In genomic region chr2:230724957-230725356, GRCh38 we compare ENCODE assay signal across 6 cellular contexts. TPM values are rescaled to one million over a fixed set of nuclear protein-coding genes. Genes with fewer than 3 reads are reported as not detected.
DNase-seq lines count a peak whose midpoint lies in the region; ATAC-seq, FAIRE-seq and TF ChIP-seq lines count a peak whose summit lies in the region.
"Not testable (repeated sequence)": the region's sequence is repeated elsewhere in the genome, so short reads cannot be mapped to it uniquely, and the experiment has no call there.

No MANE protein-coding gene starts in this region.

- CTCF ChIA-PET in Panc1 (lab: Charles Lee); K562 (lab: Yijun Ruan, JAX; ENCODE audit: low intra/inter-chr PET ratio); HepG2 (lab: Yijun Ruan, JAX; ENCODE audit: low intra/inter-chr PET ratio, low total read pairs): not testable (repeated sequence)

- WGBS in K562 (ENCODE audit: insufficient coverage, low coverage, missing lambda C conversion rate) = 98% methylated on average over 5 of the region's 14 CpGs
- 98% methylated on average over 14 of the region's 14 CpGs for WGBS in HepG2 (ENCODE audit: low lambda C conversion rate)

- H3K9me3 Mint-ChIP-seq in CD4-positive, CD25-positive, alpha-beta regulatory T cell; activated T-cell treated with anti-CD3 and anti-CD28 coated beads, Interleukin-2, amount 50 U/mL, for 24 hours: not testable (repeated sequence)

- H3K4me2 ChIP-seq in K562 (ENCODE audit: insufficient read depth, low read length); HepG2 (ENCODE audit: low read depth, low read length): not testable (repeated sequence)

- peak overlapping the region in 1 of 4 donors; percentile 11 for H3K4me3 Mint-ChIP-seq in CD4-positive, CD25-positive, alpha-beta regulatory T cell
- not testable (repeated sequence) for H3K4me3 Mint-ChIP-seq in activated T-cell treated with anti-CD3 and anti-CD28 coated beads, Interleukin-2, amount 50 U/mL, for 24 hours

- TF ChIP-seq CTCF in Panc1 (IDR thresholded peaks at IDR 0.05); K562 (IDR thresholded peaks at IDR 0.05 in 2 of 3, conservative IDR thresholded peaks at IDR 0.05 in 1 of 3; ENCODE audit: insufficient read depth in 2 of 3, low read depth in 1 of 3, low read length in 3 of 3); HepG2 (CRISPR knock-in tag; IDR thresholded peaks at IDR 0.05): not testable (repeated sequence)

- H3K9me1 ChIP-seq in K562 (ENCODE audit: control insufficient read depth, insufficient read depth, low read length) = not testable (repeated sequence)

- not testable (repeated sequence) for H3K9ac ChIP-seq in K562 (ENCODE audit: insufficient read depth in 1 of 2, low read depth in 2 of 2, low read length in 2 of 2); HepG2 (ENCODE audit: insufficient read depth, low read depth, low read length)

- H3K27ac ChIP-seq in CD4-positive, CD25-positive, alpha-beta regulatory T cell (ENCODE audit: insufficient read depth, low read length, poor library complexity, severe bottlenecking); Panc1 (ENCODE audit: low read length); K562 (ENCODE audit: extremely low read depth, low read depth, low read length); HepG2 (ENCODE audit: extremely low read length, insufficient read depth, low read length): not testable (repeated sequence)

- not testable (repeated sequence) for TF ChIP-seq EP300 in K562 (IDR thresholded peaks at IDR 0.05; ENCODE audit: low read length); HepG2 (IDR thresholded peaks at IDR 0.05; ENCODE audit: low read depth in 2 of 2, low read length in 2 of 2); HepG2 (CRISPR knock-in tag; IDR thresholded peaks at IDR 0.05; ENCODE audit: borderline replicate concordance)

- not testable (repeated sequence) for ATAC-seq in CD4-positive, CD25-positive, alpha-beta regulatory T cell (ENCODE audit: low read depth in 2 of 2); HepG2
- peak; percentile 42; the same call in 1 of the 2 replicates for ATAC-seq in Panc1
- peak; percentile 33; the same call in 2 of the 3 replicates for ATAC-seq in K562

- not testable (repeated sequence) for H4K20me1 ChIP-seq in K562 (replicated peaks; ENCODE audit: control insufficient read depth, insufficient read depth, low read length); HepG2 (ENCODE audit: insufficient read depth, low read length)

- H3K27me3 ChIP-seq in CD4-positive, CD25-positive, alpha-beta regulatory T cell (ENCODE audit: control insufficient read depth, insufficient read depth, low read length); Panc1 (ENCODE audit: control insufficient read depth, insufficient read depth, low read length); K562 (ENCODE audit: control insufficient read depth in 2 of 2, insufficient read depth in 2 of 2, low read length in 2 of 2); HepG2 (ENCODE audit: control insufficient read depth in 1 of 2, insufficient read depth in 2 of 2, low read length in 2 of 2): not testable (repeated sequence)

- H3K4me1 Mint-ChIP-seq in CD4-positive, CD25-positive, alpha-beta regulatory T cell = peaks cover 40 to 76% (median 52%) of the 10 kb centered on the region in 4 donors
- peaks cover 73% of the 10 kb centered on the region for H3K4me1 Mint-ChIP-seq in activated T-cell treated with anti-CD3 and anti-CD28 coated beads, Interleukin-2, amount 50 U/mL, for 24 hours (ENCODE audit: low read depth)

- not testable (repeated sequence) for DNase-seq in CD4-positive, CD25-positive, alpha-beta regulatory T cell; GM12891 (ENCODE audit: insufficient read length, low spot score); Panc1 (ENCODE audit: low read depth, low spot score); activated T-cell treated with anti-CD3 and anti-CD28 coated beads, Interleukin-2, amount 50 U/mL, for 24 hours; K562 (ENCODE audit: extremely low read depth in 1 of 4, low spot score in 3 of 4); HepG2 (ENCODE audit: low spot score)

- H3K36me3 Mint-ChIP-seq in CD4-positive, CD25-positive, alpha-beta regulatory T cell = peaks cover 25% of the 10 kb centered on the region
- H3K36me3 Mint-ChIP-seq in activated T-cell treated with anti-CD3 and anti-CD28 coated beads, Interleukin-2, amount 50 U/mL, for 24 hours (ENCODE audit: low read depth) = peaks cover 74% of the 10 kb centered on the region

- not testable (repeated sequence) for BruUV-seq in Panc1 (replicated peaks; lab: Mats Ljungman, UMichigan)
- TSS peak; percentile 9 for BruUV-seq in K562 (replicated peaks; lab: Mats Ljungman, UMichigan)
- TSS peak; percentile 27 for BruUV-seq in HepG2 (replicated peaks; lab: Mats Ljungman, UMichigan)

- FAIRE-seq in GM12891 (lab: Jason Lieb, UNC) = peak; percentile 50
- FAIRE-seq in K562 (lab: Jason Lieb, UNC); HepG2 (lab: Jason Lieb, UNC): not testable (repeated sequence)

- not testable (repeated sequence) for TF ChIP-seq POLR2A in GM12891 (IDR thresholded peaks at IDR 0.05; ENCODE audit: low read depth, low read length); K562 (conservative IDR thresholded peaks at IDR 0.05); HepG2 (IDR thresholded peaks at IDR 0.05; ENCODE audit: insufficient read depth in 1 of 2, low read depth in 2 of 2, low read length in 2 of 2)

- not testable (repeated sequence) for H3K9me3 ChIP-seq in CD4-positive, CD25-positive, alpha-beta regulatory T cell (ENCODE audit: control insufficient read depth in 2 of 2, low read length in 2 of 2); Panc1 (ENCODE audit: control insufficient read depth, insufficient read depth, low read depth, low read length); K562 (replicated peaks; ENCODE audit: control insufficient read depth, insufficient read depth, low read depth, low read length); HepG2 (ENCODE audit: low read length)

- TF ChIP-seq RAD21 in K562 (CRISPR knock-in tag; conservative IDR thresholded peaks at IDR 0.05 in 1 of 2, IDR thresholded peaks at IDR 0.05 in 1 of 2); HepG2 (CRISPR knock-in tag; IDR thresholded peaks at IDR 0.05): not testable (repeated sequence)

- peaks cover 66% of the 10 kb centered on the region for H3K4me1 ChIP-seq in CD4-positive, CD25-positive, alpha-beta regulatory T cell (ENCODE audit: control insufficient read depth, insufficient read depth, low read length, poor library complexity, severe bottlenecking)
- not testable (repeated sequence) for H3K4me1 ChIP-seq in Panc1 (ENCODE audit: control insufficient read depth, insufficient read depth, low read length); K562 (replicated peaks in 1 of 2; ENCODE audit: control insufficient read depth in 2 of 2, insufficient read depth in 2 of 2, low read length in 2 of 2); HepG2 (ENCODE audit: insufficient read depth, low read length)

- H2AFZ ChIP-seq in K562 (ENCODE audit: low read depth, low read length); HepG2 (ENCODE audit: low read length): not testable (repeated sequence)

- POLR2A ChIA-PET in Panc1 (lab: Charles Lee); HepG2 (lab: Yijun Ruan, JAX): not testable (repeated sequence)
- POLR2A ChIA-PET in K562 (lab: Yijun Ruan, JAX) = interaction anchor here (1.2 to 1.3 kb wide), 2 partner anchors 11 to 42 kb away, joined by 3 to 5 read pairs; no protein-coding TSS in a partner anchor

- H3K4me3 ChIP-seq in CD4-positive, CD25-positive, alpha-beta regulatory T cell (ENCODE audit: low read depth, low read length); Panc1 (ENCODE audit: low read depth in 2 of 2, low read length in 2 of 2); K562; HepG2 (replicated peaks in 1 of 3; ENCODE audit: insufficient read depth in 1 of 3, low read depth in 2 of 3, low read length in 3 of 3): not testable (repeated sequence)

- not testable (repeated sequence) for H3K36me3 ChIP-seq in CD4-positive, CD25-positive, alpha-beta regulatory T cell (ENCODE audit: control insufficient read depth, insufficient read depth, low read length); Panc1 (ENCODE audit: control insufficient read depth, insufficient read depth, low read length); HepG2 (replicated peaks in 1 of 2; ENCODE audit: control insufficient read depth in 1 of 2, insufficient read depth in 2 of 2, low read length in 2 of 2)
- H3K36me3 ChIP-seq in K562 (ENCODE audit: control insufficient read depth, insufficient read depth, low read length) = peaks cover 59% of the 10 kb centered on the region

- H3K27ac Mint-ChIP-seq in CD4-positive, CD25-positive, alpha-beta regulatory T cell = peak overlapping the region in 2 of 3 donors; percentile 74 to 87
- peak overlapping the region; percentile 4 for H3K27ac Mint-ChIP-seq in activated T-cell treated with anti-CD3 and anti-CD28 coated beads, Interleukin-2, amount 50 U/mL, for 24 hours

- in situ Hi-C loops in Panc1 (cut with HindIII; ENCODE audit: low pct_unique_long_range_greater_than_20kb, low sequenced_read_pairs); K562 (cut with MboI); HepG2 (cut with HindIII; ENCODE audit: extremely low pct_ligation_motif_present, low pct_unique_long_range_greater_than_20kb): not testable (repeated sequence)

- intact Hi-C loops in Panc1 (cut with micrococcal nuclease; ENCODE audit: unreplicated experiment); K562 (cut with micrococcal nuclease); HepG2 (cut with micrococcal nuclease; ENCODE audit: unreplicated experiment): not testable (repeated sequence)

- H3K79me2 ChIP-seq in K562 (ENCODE audit: control insufficient read depth, insufficient read depth, low read length) (peaks cover 93% of the 10 kb centered on the region), HepG2 (ENCODE audit: insufficient read depth, low read length) (peaks cover 23% of the 10 kb centered on the region)

- not testable (repeated sequence) for H3K27me3 Mint-ChIP-seq in CD4-positive, CD25-positive, alpha-beta regulatory T cell; activated T-cell treated with anti-CD3 and anti-CD28 coated beads, Interleukin-2, amount 50 U/mL, for 24 hours

RNA-seq across cellular contexts. Expression of gene CAB39, which starts 12.3 kb away (rescaled TPM):
- total RNA-seq in CD4-positive, CD25-positive, alpha-beta regulatory T cell = 114 TPM
- 10 to 100 TPM; 64.3 to 88.4 (median 78.3) TPM for polyA plus RNA-seq in CD4-positive, CD25-positive, alpha-beta regulatory T cell
- 40.5 TPM for polyA plus RNA-seq in GM12891 (2012; ENCODE audit: low read depth, missing spikeins)
- total RNA-seq in Panc1 (2021; ENCODE audit: unreplicated experiment) (39.9 TPM), K562 (2014; rRNA removed) (48.3 and 52.6 TPM in 2 replicates), K562 (2014; rRNA removed; fragmentation: Illumina TruSeq; extraction: Trizol) (70.6 and 78.4 TPM in 2 replicates), K562 (2015; rRNA removed; fragmentation: Illumina TruSeq; extraction: Trizol) (91.8 and 94.4 TPM in 2 replicates), K562 (2021) (70.4 and 74.7 TPM in 2 replicates), HepG2 (2016; rRNA removed; fragmentation: Illumina TruSeq; extraction: Trizol) (45.3 and 59.5 TPM in 2 replicates)
- polyA plus RNA-seq in Panc1 (2012; ENCODE audit: insufficient read length) = 24.9 TPM
- total RNA-seq in K562 (2011; cell fraction: chromatin; rRNA removed; ENCODE audit: low replicate concordance) = 40.4 and 84.2 TPM in 2 replicates
- total RNA-seq in K562 (2011; cell fraction: nucleolus; rRNA removed) = 26.8 and 29.9 TPM in 2 replicates
- total RNA-seq in K562 (2011; cell fraction: nucleoplasm; rRNA removed) = 50.8 and 86.8 TPM in 2 replicates
- polyA plus RNA-seq in K562 (2011; rRNA removed) (62.8 and 85.9 TPM in 2 replicates), K562 (2014; fragmentation: Illumina TruSeq; extraction: Trizol) (66.0 and 70.1 TPM in 2 replicates), K562 (2014; fragmentation: Nextera tagmentation; extraction: Ambion mirVana) (10 to 100 TPM; 27.2 to 37.4 TPM), K562 (2014; rRNA removed) (51.8 and 52.8 TPM in 2 replicates), HepG2 (2011; rRNA removed) (18.8 and 19.3 TPM in 2 replicates)
- 21.4 and 31.9 TPM in 2 replicates for polyA plus RNA-seq in K562 (2011; cell fraction: cytosol; rRNA removed)
- 30.5 and 39.5 TPM in 2 replicates for polyA plus RNA-seq in K562 (2011; cell fraction: nucleus; rRNA removed)
- 51.1 and 51.6 TPM in 2 replicates for polyA plus RNA-seq in K562 (2012)
- polyA minus RNA-seq in K562 (2011; rRNA and poly(A)+ RNA removed) = 113 and 122 TPM in 2 replicates
- polyA minus RNA-seq in K562 (2011; cell fraction: cytosol; rRNA and poly(A)+ RNA removed) = 46.9 and 70.5 TPM in 2 replicates
- polyA minus RNA-seq in K562 (2011; cell fraction: nucleus; rRNA and poly(A)+ RNA removed) = 28.0 and 46.1 TPM in 2 replicates
- 9.2 and 9.7 TPM in 2 replicates for total RNA-seq in HepG2 (2016; cell fraction: cytosol; rRNA removed; fragmentation: Illumina TruSeq; extraction: Trizol; ENCODE audit: low read depth)
- 46.6 and 55.2 TPM in 2 replicates for total RNA-seq in HepG2 (2016; cell fraction: insoluble cytoplasmic fraction; rRNA removed; fragmentation: Illumina TruSeq; extraction: Trizol)
- total RNA-seq in HepG2 (2016; cell fraction: membrane; rRNA removed; fragmentation: Illumina TruSeq; extraction: Trizol) = 21.6 and 23.9 TPM in 2 replicates
- 33.9 and 39.0 TPM in 2 replicates for total RNA-seq in HepG2 (2016; cell fraction: nucleus; rRNA removed; fragmentation: Illumina TruSeq; extraction: Trizol)
- 8.2 and 15.0 TPM in 2 replicates for polyA plus RNA-seq in HepG2 (2011; cell fraction: cytosol; rRNA removed)
- 10.7 and 15.8 TPM in 2 replicates for polyA plus RNA-seq in HepG2 (2011; cell fraction: nucleus; rRNA removed)
- polyA plus RNA-seq in HepG2 (2012) = 26.1 and 26.8 TPM in 2 replicates
- polyA plus RNA-seq in HepG2 (2016; cell fraction: cytosol; fragmentation: Illumina TruSeq; extraction: Trizol; ENCODE audit: low read depth) = 2.2 and 2.5 TPM in 2 replicates
- polyA plus RNA-seq in HepG2 (2016; cell fraction: insoluble cytoplasmic fraction; fragmentation: Illumina TruSeq; extraction: Trizol; ENCODE audit: low read depth) = 44.1 and 46.7 TPM in 2 replicates
- 10.7 and 11.2 TPM in 2 replicates for polyA plus RNA-seq in HepG2 (2016; cell fraction: membrane; fragmentation: Illumina TruSeq; extraction: Trizol; ENCODE audit: low read depth)
- 30.1 and 35.6 TPM in 2 replicates for polyA plus RNA-seq in HepG2 (2016; cell fraction: nucleus; fragmentation: Illumina TruSeq; extraction: Trizol; ENCODE audit: insufficient read depth, low read depth)
- polyA minus RNA-seq in HepG2 (2011; rRNA and poly(A)+ RNA removed; ENCODE audit: low replicate concordance) = 20.0 and 27.9 TPM in 2 replicates
- 24.9 and 29.5 TPM in 2 replicates for polyA minus RNA-seq in HepG2 (2011; cell fraction: cytosol; rRNA and poly(A)+ RNA removed)
- polyA minus RNA-seq in HepG2 (2011; cell fraction: nucleus; rRNA and poly(A)+ RNA removed) = 29.0 and 50.4 TPM in 2 replicates
